Comparison of ENCODE assay signal across 18 cellular contexts in genomic region chr1:94953741-94954140, GRCh38. TPM values are rescaled to one million over a fixed set of nuclear protein-coding genes. Genes with fewer than 3 reads are reported as not detected.
DNase-seq lines count a peak whose midpoint lies in the region; ATAC-seq and TF ChIP-seq lines count a peak whose summit lies in the region.
"Had no signal": no experiment of that assay in that cellular context is flagged by ENCODE, and none has a peak within 500 bp of the region (broad histone marks: within the 10 kb centered on the region; RNA-seq: fewer than 3 reads in every experiment).

No MANE protein-coding gene starts in this region.

- no peaks in the 10 kb centered on the region for H3K36me3 ChIP-seq in fibroblast of lung (ENCODE audit: control insufficient read depth, insufficient read depth, low read length)
- no peaks in the 10 kb centered on the region for H3K36me3 ChIP-seq in transverse colon
- H3K36me3 ChIP-seq: BLaER1 treated with 17β-estradiol and CSF1 and Interleukin-3, amounts not matched to agents 10 nM and 100 nM had no signal

- H3K27me3 ChIP-seq in fibroblast of lung (ENCODE audit: control insufficient read depth, insufficient read depth, low read length) (no peaks in the 10 kb centered on the region), transverse colon (no peaks in the 10 kb centered on the region)
- H3K27me3 ChIP-seq: BLaER1 treated with 17β-estradiol and CSF1 and Interleukin-3, amounts not matched to agents 10 nM and 100 nM had no signal

- H3K79me2 ChIP-seq in fibroblast of lung (ENCODE audit: control insufficient read depth, insufficient read depth, low read length), result no peaks in the 10 kb centered on the region

- no peak for ATAC-seq in HG03520 (IDR thresholded peaks at IDR 0.05; ENCODE audit: unreplicated experiment)
- ATAC-seq: A549; CD8-positive, alpha-beta T cell had no signal

- in situ Hi-C loops in transverse colon (cut with MboI; ENCODE audit: low pct_ligation_motif_present in 1 of 4, low pct_unique_long_range_greater_than_20kb in 1 of 4, low sequenced_read_pairs in 3 of 4), result no loop called here

- peaks cover 2% of the 10 kb centered on the region for H3K36me3 Mint-ChIP-seq in mesothelial cell of epicardium
- H3K36me3 Mint-ChIP-seq: CD8-positive, alpha-beta T cell had no signal

- H3K4me3 ChIP-seq in fibroblast of lung (replicated peaks in 1 of 4; ENCODE audit: control extremely low read depth in 1 of 4, insufficient read depth in 1 of 4, low read depth in 3 of 4, low read length in 4 of 4), result no peak overlapping the region
- no peak overlapping the region for H3K4me3 ChIP-seq in transverse colon
- H3K4me3 ChIP-seq: A549; BLaER1 treated with 17β-estradiol and CSF1 and Interleukin-3, amounts not matched to agents 10 nM and 100 nM had no signal

- H3K4me3 Mint-ChIP-seq in mesothelial cell of epicardium, result no peak overlapping the region
- H3K4me3 Mint-ChIP-seq: CD8-positive, alpha-beta T cell had no signal

- H3K27ac ChIP-seq in fibroblast of lung (ENCODE audit: insufficient read depth, low read length), result no peak overlapping the region
- H3K27ac ChIP-seq in transverse colon, result peak overlapping the region in 3 of 4 donors; percentile 1 to 42 (median 2)
- H3K27ac ChIP-seq: BLaER1 treated with 17β-estradiol and CSF1 and Interleukin-3, amounts not matched to agents 10 nM and 100 nM; HL-60 had no signal

- peak overlapping the region; percentile 24 for H2AFZ ChIP-seq in fibroblast of lung (ENCODE audit: low read length)

- H3K9me3 ChIP-seq in fibroblast of lung (ENCODE audit: control insufficient read depth, insufficient read depth, low read depth, low read length) (no peaks in the 10 kb centered on the region), transverse colon (no peaks in the 10 kb centered on the region)

- no peak overlapping the region for H3K9ac ChIP-seq in fibroblast of lung (ENCODE audit: insufficient read depth, low read length)
- H3K9ac ChIP-seq: BLaER1 treated with 17β-estradiol and CSF1 and Interleukin-3, amounts not matched to agents 10 nM and 100 nM had no signal

- H3K4me2 ChIP-seq in fibroblast of lung (ENCODE audit: extremely low read depth, insufficient read depth, low read length), result no peak overlapping the region
- H3K4me2 ChIP-seq: A549; BLaER1 treated with 17β-estradiol and CSF1 and Interleukin-3, amounts not matched to agents 10 nM and 100 nM had no signal

- DNase-seq in GM03348 (ENCODE audit: low spot score), result peak; percentile 11
- DNase-seq in fibroblast of lung (ENCODE audit: low read depth in 2 of 2), result no peak
- DNase-seq in mesothelial cell of epicardium (ENCODE audit: low spot score in 2 of 2, unreplicated experiment in 2 of 2), result no peak
- no peak for DNase-seq in transverse colon
- DNase-seq in iPS-NIHi11 (ENCODE audit: low spot score), result no peak
- DNase-seq in germinal center (ENCODE audit: low spot score), result no peak
- DNase-seq: Calu3; CD8-positive, alpha-beta T cell; NCI-H1417; NCI-H187; NCI-H510A treated with DMSO at 0.1 percent for 48 hours; NCI-H82; RPMI8226; SIG-M5 had no signal

- intact Hi-C loops in transverse colon (cut with DNase I; ENCODE audit: low total_unique reads), result no loop called here

- H3K27ac Mint-ChIP-seq in mesothelial cell of epicardium, result peak overlapping the region; percentile 57
- H3K27ac Mint-ChIP-seq: CD8-positive, alpha-beta T cell had no signal

- peaks cover 51% of the 10 kb centered on the region for H3K4me1 Mint-ChIP-seq in mesothelial cell of epicardium

- no peak for TF ChIP-seq EP300 in transverse colon (IDR thresholded peaks at IDR 0.05; ENCODE audit: low read depth)

- H4K20me1 ChIP-seq in fibroblast of lung (ENCODE audit: control insufficient read depth, extremely low read depth, insufficient read depth, low read length), result no peaks in the 10 kb centered on the region
- H4K20me1 ChIP-seq: BLaER1 treated with 17β-estradiol and CSF1 and Interleukin-3, amounts not matched to agents 10 nM and 100 nM had no signal

- TF ChIP-seq POLR2A in transverse colon (IDR thresholded peaks at IDR 0.05), result no peak

- peaks cover 5% of the 10 kb centered on the region for H3K9me3 Mint-ChIP-seq in mesothelial cell of epicardium
- H3K9me3 Mint-ChIP-seq: CD8-positive, alpha-beta T cell had no signal

- no peaks in the 10 kb centered on the region for H3K27me3 Mint-ChIP-seq in mesothelial cell of epicardium (ENCODE audit: low read depth)

- WGBS in transverse colon (ENCODE audit: low coverage in 1 of 2), 2 donors, result 52 to 64% methylated on average over 3 to 6 of the region's 6 CpGs

- TF ChIP-seq CTCF in fibroblast of lung (conservative IDR thresholded peaks at IDR 0.05 in 1 of 2, IDR thresholded peaks at IDR 0.05 in 1 of 2; ENCODE audit: low read depth in 1 of 2, low read length in 2 of 2), result no peak
- TF ChIP-seq CTCF in mesothelial cell of epicardium (IDR thresholded peaks at IDR 0.05; ENCODE audit: unreplicated experiment), result no peak
- no peak for TF ChIP-seq CTCF in transverse colon (IDR thresholded peaks at IDR 0.05)

- peaks cover 7% of the 10 kb centered on the region for H3K4me1 ChIP-seq in fibroblast of lung (ENCODE audit: control insufficient read depth, extremely low read depth, insufficient read depth, low read length)
- H3K4me1 ChIP-seq in transverse colon, result peaks cover 5 to 36% (median 18%) of the 10 kb centered on the region in 4 donors
- H3K4me1 ChIP-seq: BLaER1 treated with 17β-estradiol and CSF1 and Interleukin-3, amounts not matched to agents 10 nM and 100 nM had no signal

RNA-seq across cellular contexts. Expression of gene CNN3, which starts 26.8 kb away (rescaled TPM):
- total RNA-seq in fibroblast of lung (312 and 601 TPM in 2 replicates), mesothelial cell of epicardium (241 to 260 TPM (median 247 TPM) in 3 replicates), transverse colon (10 to 100 TPM; 22.4 to 96.2 (median 59.7) TPM)
- polyA plus RNA-seq in fibroblast of lung, result 637 and 670 TPM in 2 replicates
- 520 and 526 TPM in 2 replicates for polyA plus RNA-seq in fibroblast of lung (2012)
- 153 and 168 TPM in 2 replicates for polyA minus RNA-seq in fibroblast of lung (ENCODE audit: low replicate concordance)
